In genomic region chr16:78639775-78640174, GRCh38 we compare ENCODE assay signal across 17 cellular contexts.
A peak's percentile ranks its signal among the peaks of the same experiment; 100 is the strongest.
DNase-seq lines count a peak whose midpoint lies in the region; ATAC-seq and TF ChIP-seq lines count a peak whose summit lies in the region.
"Had no signal": no experiment of that assay in that cellular context is flagged by ENCODE, and none has a peak within 500 bp of the region (broad histone marks: within the 10 kb centered on the region; RNA-seq: fewer than 3 reads in every experiment).

No MANE protein-coding gene starts in this region.

- H3F3A ChIP-seq in MM.1S (ENCODE audit: insufficient read depth, low read length), result no peaks in the 10 kb centered on the region

- H3K36me3 Mint-ChIP-seq in activated naive CD4-positive, alpha-beta T cell treated with anti-CD3 and anti-CD28 coated beads, Interleukin-2, amount 50 U/mL, for 72 hours, result no peaks in the 10 kb centered on the region
- peaks cover 2% of the 10 kb centered on the region for H3K36me3 Mint-ChIP-seq in activated naive CD4-positive, alpha-beta T cell treated with anti-CD3 and anti-CD28 coated beads for 36 hours (ENCODE audit: low read depth)
- peaks cover 1% of the 10 kb centered on the region for H3K36me3 Mint-ChIP-seq in chondrocyte (ENCODE audit: low read depth)

- TF ChIP-seq CTCF in MM.1S (IDR thresholded peaks at IDR 0.05; ENCODE audit: low read length) (no peak), chondrocyte (IDR thresholded peaks at IDR 0.05) (no peak)

- no peaks in the 10 kb centered on the region for H3K36me3 ChIP-seq in MM.1S (replicated peaks; ENCODE audit: insufficient read depth, low read length)
- H3K36me3 ChIP-seq: left ventricle myocardium inferior, ovary, SJSA1, stomach had no signal

- H3K9ac ChIP-seq in MM.1S (ENCODE audit: low read length), result no peak overlapping the region

- H3K27me3 ChIP-seq in MM.1S (replicated peaks; ENCODE audit: insufficient read depth, low read length), result no peaks in the 10 kb centered on the region
- H3K27me3 ChIP-seq: ovary, SJSA1, stomach had no signal

- H4K20me1 ChIP-seq in MM.1S (ENCODE audit: insufficient read depth, low read length), result no peaks in the 10 kb centered on the region

- H3K4me1 Mint-ChIP-seq in activated naive CD4-positive, alpha-beta T cell treated with anti-CD3 and anti-CD28 coated beads for 36 hours (ENCODE audit: low read depth), result no peaks in the 10 kb centered on the region
- peaks cover 11% of the 10 kb centered on the region for H3K4me1 Mint-ChIP-seq in stimulated activated naive CD8-positive, alpha-beta T cell treated with anti-CD3 and anti-CD28 coated beads, Interleukin-15, amount 100 ng/mL, for 72 hours
- H3K4me1 Mint-ChIP-seq in chondrocyte (ENCODE audit: low read depth), result no peaks in the 10 kb centered on the region

- no peaks in the 10 kb centered on the region for H3K9me2 ChIP-seq in MM.1S (replicated peaks; ENCODE audit: insufficient read depth, low read length)

- H3K4me3 Mint-ChIP-seq in activated naive CD4-positive, alpha-beta T cell treated with anti-CD3 and anti-CD28 coated beads for 36 hours, result no peak overlapping the region
- no peak overlapping the region for H3K4me3 Mint-ChIP-seq in stimulated activated naive CD8-positive, alpha-beta T cell treated with anti-CD3 and anti-CD28 coated beads, Interleukin-15, amount 100 ng/mL, for 72 hours
- no peak overlapping the region for H3K4me3 Mint-ChIP-seq in chondrocyte (ENCODE audit: unreplicated experiment)

- H3K9me3 ChIP-seq in MM.1S (replicated peaks; ENCODE audit: insufficient read depth, low read length), result no peaks in the 10 kb centered on the region
- H3K9me3 ChIP-seq: left ventricle myocardium inferior, ovary, SJSA1, stomach had no signal

- peak overlapping the region in 1 of 2 donors; percentile 11 for H3K27ac Mint-ChIP-seq in activated naive CD4-positive, alpha-beta T cell treated with anti-CD3 and anti-CD28 coated beads, Interleukin-2, amount 50 U/mL, for 72 hours
- no peak overlapping the region for H3K27ac Mint-ChIP-seq in activated naive CD4-positive, alpha-beta T cell treated with anti-CD3 and anti-CD28 coated beads for 36 hours
- no peak overlapping the region for H3K27ac Mint-ChIP-seq in stimulated activated naive CD8-positive, alpha-beta T cell treated with anti-CD3 and anti-CD28 coated beads, Interleukin-15, amount 100 ng/mL, for 72 hours
- no peak overlapping the region for H3K27ac Mint-ChIP-seq in chondrocyte (ENCODE audit: unreplicated experiment)

- H3K4me1 ChIP-seq in MM.1S (ENCODE audit: low read length), result no peaks in the 10 kb centered on the region
- H3K4me1 ChIP-seq: left ventricle myocardium inferior had no signal

- no peak overlapping the region for H2AFZ ChIP-seq in MM.1S (ENCODE audit: low read length)

- peak in 1 of 2 donors; percentile 3 for DNase-seq in activated naive CD4-positive, alpha-beta T cell treated with anti-CD3 and anti-CD28 coated beads, Interleukin-2, amount 50 U/mL, for 72 hours (ENCODE audit: low spot score in 2 of 2)
- DNase-seq in activated naive CD4-positive, alpha-beta T cell treated with anti-CD3 and anti-CD28 coated beads for 36 hours, result no peak
- DNase-seq in MM.1S (peak; percentile 70), chondrocyte (ENCODE audit: low spot score) (no peak), NCI-H1930 (lab: John Stamatoyannopoulos, UW) (no peak)
- peak in 1 of 2 donors; percentile 9 for DNase-seq in stimulated activated naive CD8-positive, alpha-beta T cell treated with anti-CD3 and anti-CD28 coated beads, Interleukin-15, amount 100 ng/mL, for 72 hours
- DNase-seq: anterior cingulate cortex, foreskin fibroblast, left ventricle myocardium inferior, NCI-H1105, ovary, small intestine, stomach, T-helper 9 cell had no signal

- intact Hi-C loops in activated naive CD4-positive, alpha-beta T cell treated with anti-CD3 and anti-CD28 coated beads for 36 hours (cut with micrococcal nuclease), result no loop called here

- no peaks in the 10 kb centered on the region for H3K9me3 Mint-ChIP-seq in activated naive CD4-positive, alpha-beta T cell treated with anti-CD3 and anti-CD28 coated beads, Interleukin-2, amount 50 U/mL, for 72 hours
- no peaks in the 10 kb centered on the region for H3K9me3 Mint-ChIP-seq in activated naive CD4-positive, alpha-beta T cell treated with anti-CD3 and anti-CD28 coated beads for 36 hours
- H3K9me3 Mint-ChIP-seq in stimulated activated naive CD8-positive, alpha-beta T cell treated with anti-CD3 and anti-CD28 coated beads, Interleukin-15, amount 100 ng/mL, for 72 hours, result no peaks in the 10 kb centered on the region
- H3K9me3 Mint-ChIP-seq in chondrocyte (ENCODE audit: low read depth), result no peaks in the 10 kb centered on the region

- no peak overlapping the region for H3K4me3 ChIP-seq in MM.1S (ENCODE audit: low read length)
- H3K4me3 ChIP-seq: left ventricle myocardium inferior, ovary, SJSA1, stomach had no signal

- CTCF ChIA-PET in activated naive CD4-positive, alpha-beta T cell treated with anti-CD3 and anti-CD28 coated beads for 36 hours (lab: Charles Lee), result no interaction called here

- H3K4me2 ChIP-seq in MM.1S (ENCODE audit: low read depth, low read length), result no peak overlapping the region

- H3K79me2 ChIP-seq in MM.1S (ENCODE audit: low read length), result no peaks in the 10 kb centered on the region

- no peak overlapping the region for H3K27ac ChIP-seq in MM.1S (ENCODE audit: low read length)
- H3K27ac ChIP-seq: left ventricle myocardium inferior, ovary, SJSA1, stomach had no signal

- ATAC-seq in activated naive CD4-positive, alpha-beta T cell treated with anti-CD3 and anti-CD28 coated beads, Interleukin-2, amount 50 U/mL, for 72 hours, result peak; percentile 40 to 93
- ATAC-seq in GM21576 (IDR thresholded peaks at IDR 0.05; ENCODE audit: unreplicated experiment) (peak; percentile 67), GM21529 (IDR thresholded peaks at IDR 0.05; ENCODE audit: unreplicated experiment) (no peak)
- ATAC-seq in stimulated activated naive CD8-positive, alpha-beta T cell treated with anti-CD3 and anti-CD28 coated beads, Interleukin-15, amount 100 ng/mL, for 72 hours, result peak; percentile 65

- H3K27me3 Mint-ChIP-seq in activated naive CD4-positive, alpha-beta T cell treated with anti-CD3 and anti-CD28 coated beads for 36 hours (ENCODE audit: low read depth), result no peaks in the 10 kb centered on the region
- peaks cover 8% of the 10 kb centered on the region for H3K27me3 Mint-ChIP-seq in stimulated activated naive CD8-positive, alpha-beta T cell treated with anti-CD3 and anti-CD28 coated beads, Interleukin-15, amount 100 ng/mL, for 72 hours
- H3K27me3 Mint-ChIP-seq in chondrocyte (ENCODE audit: low read depth), result peaks cover 6% of the 10 kb centered on the region
